Comparison of ENCODE assay signal across 1 cellular context in genomic region chr16:510066-510465, GRCh38.
A peak's percentile ranks its signal among the peaks of the same experiment; 100 is the strongest.
TF ChIP-seq lines count a peak whose summit lies in the region.
"Not testable (repeated sequence)": the region's sequence is repeated elsewhere in the genome, so short reads cannot be mapped to it uniquely, and the experiment has no call there.

No MANE protein-coding gene starts in this region.

TF ChIP-seq in HepG2, 621 proteins besides CTCF, POLR2A, EP300 and RAD21:
- TF ChIP-seq ZNF839 (CRISPR knock-in tag; IDR thresholded peaks at IDR 0.05; ENCODE audit: borderline replicate concordance) (0 out of 2 replicates have a peak, but pooled peaks have one; percentile 16), ZBTB38 (CRISPR knock-in tag; IDR thresholded peaks at IDR 0.05) (peak; percentile 22; the same call in 1 of the 2 replicates), NONO (CRISPR knock-in tag; conservative IDR thresholded peaks at IDR 0.05) (0 out of 2 replicates have a peak, but pooled peaks have one; percentile 26), ZNF816 (CRISPR knock-in tag; IDR thresholded peaks at IDR 0.05; ENCODE audit: borderline replicate concordance) (0 out of 2 replicates have a peak, but pooled peaks have one; percentile 7), AGO2 (optimal IDR thresholded peaks at IDR 0.05; ENCODE audit: low read depth, low read length) (peak; percentile 90)
- TF ChIP-seq NONO (IDR thresholded peaks at IDR 0.05), result not testable (repeated sequence)
